In the genomic region with DNA sequence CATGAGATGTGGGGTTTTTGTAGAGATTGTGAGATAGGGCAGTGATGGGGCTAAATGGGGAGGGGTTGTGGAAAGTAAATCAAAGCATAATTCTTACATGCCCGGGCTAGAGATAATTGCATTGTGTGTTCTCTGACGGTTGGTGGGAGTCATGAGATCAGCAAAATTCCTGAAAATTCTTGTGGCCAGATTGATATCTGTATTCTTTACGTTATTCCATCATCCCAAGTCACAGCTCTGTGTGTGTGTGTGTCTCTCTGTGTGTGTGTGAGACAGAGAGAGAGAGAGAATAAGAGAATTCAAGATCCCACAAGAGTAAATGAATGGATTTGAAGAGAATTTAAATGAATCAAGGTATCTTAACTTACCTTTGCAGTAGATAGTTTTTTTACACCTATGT, we compare ENCODE assay signal across 26 cellular contexts.
DNase-seq lines count a peak whose midpoint lies in the region; TF ChIP-seq lines count a peak whose summit lies in the region.
"Had no signal": no experiment of that assay in that cellular context is flagged by ENCODE, and none has a peak within 500 bp of the region (broad histone marks: within the 10 kb centered on the region; RNA-seq: fewer than 3 reads in every experiment).

No MANE protein-coding gene starts in this region.

- no peaks in the 10 kb centered on the region for H3K79me2 ChIP-seq in SK-N-SH (ENCODE audit: insufficient read depth)

- POLR2A ChIA-PET in SK-N-SH (lab: Yijun Ruan, JAX), result no interaction called here

- DNase-seq in COLO829 (ENCODE audit: low spot score) (peak; percentile 18), SK-N-SH (no peak), fibroblast of peridontal ligament (ENCODE audit: extremely low read depth) (peak; percentile 15), mesothelial cell of epicardium (ENCODE audit: low spot score in 2 of 2, unreplicated experiment in 2 of 2) (no peak), glomerular visceral epithelial cell (ENCODE audit: extremely low spot score) (no peak), NCI-H187 (lab: John Stamatoyannopoulos, UW) (no peak)
- no peak for DNase-seq in stimulated activated CD4-positive, alpha-beta T cell treated with anti-CD3 and anti-CD28 coated beads, Interleukin-12 subunit alpha, Interleukin-12 subunit beta, amount 100 ng/mL, for 4 hours
- no peak for DNase-seq in activated effector memory CD4-positive, alpha-beta T cell treated with anti-CD3 and anti-CD28 coated beads, Interleukin-2, amount 50 U/mL, for 16 hours
- DNase-seq: Calu3; CD8-positive, alpha-beta memory T cell; DMS79 treated with DMSO at 0.1 percent for 48 hours; Kasumi-1; NCI-H1092 treated with DMSO at 0.1 percent for 48 hours; NCI-H1436; NCI-H187 treated with DMSO at 0.1 percent for 48 hours; NCI-H2171 treated with DMSO at 0.1 percent for 48 hours; NCI-H345; NCI-H510A treated with DMSO at 0.1 percent for 48 hours; NCI-H774; PC-9; Right ventricle myocardium superior; RPMI8226 had no signal

- TF ChIP-seq RAD21 in SK-N-SH (IDR thresholded peaks at IDR 0.05; ENCODE audit: low read length), result no peak

- H3K4me2 ChIP-seq in SK-N-SH, result 0 out of 2 replicates have a peak overlapping the region, but pooled peaks have one; percentile 15
- H3K4me2 ChIP-seq: PC-9 had no signal

- H3K9me2 ChIP-seq in SK-N-SH, result no peaks in the 10 kb centered on the region

- H3K27ac ChIP-seq in SK-N-SH (ENCODE audit: low read depth in 2 of 2, low read length in 1 of 2), result no peak overlapping the region
- H3K27ac ChIP-seq: 22Rv1, C4-2B, PC-9 had no signal

- H3K9me3 ChIP-seq in SK-N-SH, result no peaks in the 10 kb centered on the region

- H3K4me3 Mint-ChIP-seq in mesothelial cell of epicardium, result no peak overlapping the region
- H3K4me3 Mint-ChIP-seq: B cell; CD8-positive, alpha-beta memory T cell had no signal

- no peaks in the 10 kb centered on the region for H4K20me1 ChIP-seq in SK-N-SH (ENCODE audit: insufficient read depth)

- TF ChIP-seq CTCF in SK-N-SH (IDR thresholded peaks at IDR 0.05), result 0 out of 2 replicates have a peak, but pooled peaks have one; percentile 6
- TF ChIP-seq CTCF in mesothelial cell of epicardium (IDR thresholded peaks at IDR 0.05; ENCODE audit: unreplicated experiment), result no peak

- no peaks in the 10 kb centered on the region for H3K27me3 ChIP-seq in SK-N-SH (ENCODE audit: insufficient read depth)

- 18% methylated on average over 3 of the region's 3 CpGs for WGBS in SK-N-SH (ENCODE audit: low lambda C conversion rate)

- CTCF ChIA-PET in SK-N-SH (lab: Yijun Ruan, JAX), result no interaction called here

- H3K27me3 Mint-ChIP-seq in mesothelial cell of epicardium (ENCODE audit: low read depth), result peaks cover 14% of the 10 kb centered on the region

- H3K36me3 Mint-ChIP-seq in mesothelial cell of epicardium, result peaks cover 12% of the 10 kb centered on the region
- H3K36me3 Mint-ChIP-seq: CD8-positive, alpha-beta memory T cell had no signal

- H3K4me3 ChIP-seq in SK-N-SH (ENCODE audit: low read depth in 2 of 2, low read length in 1 of 2), result no peak overlapping the region
- H3K4me3 ChIP-seq: K562, PC-9 had no signal

- H3K4me1 ChIP-seq in SK-N-SH (ENCODE audit: control insufficient read depth in 1 of 2, insufficient read depth in 2 of 2, low read depth in 1 of 2, low read length in 1 of 2), result no peaks in the 10 kb centered on the region; a peak in 1 of 4 replicates

- H3K4me1 Mint-ChIP-seq in mesothelial cell of epicardium, result peaks cover 20% of the 10 kb centered on the region
- H3K4me1 Mint-ChIP-seq: B cell; CD8-positive, alpha-beta memory T cell had no signal

- H3K36me3 ChIP-seq in SK-N-SH (replicated peaks in 1 of 2; ENCODE audit: control insufficient read depth in 1 of 2, insufficient read depth in 2 of 2, low read length in 1 of 2), result no peaks in the 10 kb centered on the region

- peak overlapping the region; percentile 7 for H3K27ac Mint-ChIP-seq in mesothelial cell of epicardium
- H3K27ac Mint-ChIP-seq: B cell; CD8-positive, alpha-beta memory T cell had no signal

- TF ChIP-seq EP300 in SK-N-SH (IDR thresholded peaks at IDR 0.05; ENCODE audit: borderline replicate concordance in 1 of 2, low read depth in 1 of 2, low read length in 1 of 2), result no peak

- no peaks in the 10 kb centered on the region for H3F3A ChIP-seq in SK-N-SH (replicated peaks; ENCODE audit: insufficient read depth)

- peaks cover 20% of the 10 kb centered on the region for H3K9me3 Mint-ChIP-seq in mesothelial cell of epicardium
- H3K9me3 Mint-ChIP-seq: CD8-positive, alpha-beta memory T cell had no signal

- peak overlapping the region; percentile 54; the same call in 1 of the 2 replicates for H2AFZ ChIP-seq in SK-N-SH (ENCODE audit: low read depth)
- H2AFZ ChIP-seq: PC-9 had no signal

- H3K9ac ChIP-seq in SK-N-SH, result no peak overlapping the region

TF ChIP-seq in SK-N-SH, 30 proteins besides CTCF, POLR2A, EP300 and RAD21:
- TF ChIP-seq YY1 (IDR thresholded peaks at IDR 0.05; ENCODE audit: low read depth), result no peak
- TF ChIP-seq POLR2AphosphoS5 (IDR thresholded peaks at IDR 0.05; ENCODE audit: low read depth, low read length), result no peak
- TF ChIP-seq, protein P1, sequence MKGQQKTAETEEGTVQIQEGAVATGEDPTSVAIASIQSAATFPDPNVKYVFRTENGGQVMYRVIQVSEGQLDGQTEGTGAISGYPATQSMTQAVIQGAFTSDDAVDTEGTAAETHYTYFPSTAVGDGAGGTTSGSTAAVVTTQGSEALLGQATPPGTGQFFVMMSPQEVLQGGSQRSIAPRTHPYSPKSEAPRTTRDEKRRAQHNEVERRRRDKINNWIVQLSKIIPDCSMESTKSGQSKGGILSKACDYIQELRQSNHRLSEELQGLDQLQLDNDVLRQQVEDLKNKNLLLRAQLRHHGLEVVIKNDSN (IDR thresholded peaks at IDR 0.05; ENCODE audit: borderline replicate concordance, low read depth), result no peak
- peak; percentile 13; the same call in 1 of the 2 replicates for TF ChIP-seq TCF12 (IDR thresholded peaks at IDR 0.05)
- no peak for TF ChIP-seq RXRA (IDR thresholded peaks at IDR 0.05; ENCODE audit: borderline replicate concordance, low read depth)
- TF ChIP-seq RFX5 (IDR thresholded peaks at IDR 0.05; ENCODE audit: low read length), result no peak
- TF ChIP-seq RCOR1 (IDR thresholded peaks at IDR 0.05; ENCODE audit: low read length), result no peak
- no peak for TF ChIP-seq CHD2 (IDR thresholded peaks at IDR 0.05; ENCODE audit: low read length, partially characterized antibody)
- no peak for TF ChIP-seq GATA2 (CRISPR knock-in tag; IDR thresholded peaks at IDR 0.05)
- no peak for TF ChIP-seq FOXJ3 (CRISPR knock-in tag; IDR thresholded peaks at IDR 0.05)
- TF ChIP-seq, protein P2, sequence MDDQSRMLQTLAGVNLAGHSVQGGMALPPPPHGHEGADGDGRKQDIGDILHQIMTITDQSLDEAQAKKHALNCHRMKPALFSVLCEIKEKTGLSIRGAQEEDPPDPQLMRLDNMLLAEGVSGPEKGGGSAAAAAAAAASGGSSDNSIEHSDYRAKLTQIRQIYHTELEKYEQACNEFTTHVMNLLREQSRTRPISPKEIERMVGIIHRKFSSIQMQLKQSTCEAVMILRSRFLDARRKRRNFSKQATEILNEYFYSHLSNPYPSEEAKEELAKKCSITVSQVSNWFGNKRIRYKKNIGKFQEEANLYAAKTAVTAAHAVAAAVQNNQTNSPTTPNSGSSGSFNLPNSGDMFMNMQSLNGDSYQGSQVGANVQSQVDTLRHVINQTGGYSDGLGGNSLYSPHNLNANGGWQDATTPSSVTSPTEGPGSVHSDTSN (IDR thresholded peaks at IDR 0.05), result peak; percentile 17; the same call in 1 of the 2 replicates
- no peak for TF ChIP-seq JUND (IDR thresholded peaks at IDR 0.05)
- TF ChIP-seq MXI1 (IDR thresholded peaks at IDR 0.05; ENCODE audit: low read depth, low read length), result no peak

Comparison
In these comparisons a context has a peak if more than half of its experiments do, and no peak if none do; other contexts are left out.
1. DNase-seq: peak in COLO829 (single experiment) and fibroblast of peridontal ligament (single experiment); none in SK-N-SH (single experiment), mesothelial cell of epicardium (0 of 2), glomerular visceral epithelial cell (single experiment), stimulated activated CD4-positive, alpha-beta T cell treated with anti-CD3 and anti-CD28 coated beads, Interleukin-12 subunit alpha, Interleukin-12 subunit beta, amount 100 ng/mL, for 4 hours (single experiment), NCI-H187 (0 of 2) and activated effector memory CD4-positive, alpha-beta T cell treated with anti-CD3 and anti-CD28 coated beads, Interleukin-2, amount 50 U/mL, for 16 hours (single experiment).